20 cellular contexts compared by ENCODE assay signal in genomic region chr6:125031385-125031784, GRCh38.
"Had no signal": no experiment of that assay in that cellular context is flagged by ENCODE, and none has a peak within 500 bp of the region (broad histone marks: within the 10 kb centered on the region; RNA-seq: fewer than 3 reads in every experiment).

No MANE protein-coding gene starts in this region.

- H3K36me3 Mint-ChIP-seq: natural killer cell treated with Interleukin-12 subunit alpha and Interleukin-12 subunit beta and Interleukin-15 and Interleukin-18, amount 100 ng/mL, for 72 hours had no signal

- H3K27me3 ChIP-seq: hepatocyte, neural progenitor cell, pancreas had no signal

- H3K4me1 Mint-ChIP-seq: neural progenitor cell had no signal

- H3K36me3 ChIP-seq: neural progenitor cell, pancreas had no signal

- H3K4me3 ChIP-seq: hepatocyte, lung, neural progenitor cell, pancreas had no signal

- DNase-seq: dermis blood vessel endothelial cell; endodermal cell; foreskin melanocyte; head of caudate nucleus; left colon; left ventricle myocardium superior; mesenchymal stem cell; midbrain; nucleus accumbens; pancreas; small intestine; stimulated activated CD4-positive, alpha-beta T cell treated with anti-CD3 and anti-CD28 coated beads, Interleukin-12 subunit alpha, Interleukin-12 subunit beta, amount 100 ng/mL, for 4 hours; stimulated activated naive CD4-positive, alpha-beta T cell treated with Interleukin-2 at 50 U/mL for 16 hours had no signal

- H3K27ac Mint-ChIP-seq: endodermal cell; natural killer cell treated with Interleukin-12 subunit alpha and Interleukin-12 subunit beta and Interleukin-15 and Interleukin-18, amount 100 ng/mL, for 72 hours; neural progenitor cell; progenitor cell of endocrine pancreas; type B pancreatic cell had no signal

- H3K27me3 Mint-ChIP-seq: natural killer cell treated with Interleukin-12 subunit alpha and Interleukin-12 subunit beta and Interleukin-15 and Interleukin-18, amount 100 ng/mL, for 72 hours; progenitor cell of endocrine pancreas; type B pancreatic cell had no signal

- H3K4me3 Mint-ChIP-seq: endodermal cell; natural killer cell treated with Interleukin-12 subunit alpha and Interleukin-12 subunit beta and Interleukin-15 and Interleukin-18, amount 100 ng/mL, for 72 hours; neural progenitor cell; type B pancreatic cell had no signal

- H3K9me3 ChIP-seq: pancreas had no signal

- ATAC-seq: left colon; left ventricle myocardium superior; natural killer cell treated with Interleukin-12 subunit alpha and Interleukin-12 subunit beta and Interleukin-15 and Interleukin-18, amount 100 ng/mL, for 72 hours; pancreas; right cardiac atrium had no signal

- H3K9ac ChIP-seq: neural progenitor cell had no signal

- H2AFZ ChIP-seq: hepatocyte, neural progenitor cell had no signal

- H3K4me1 ChIP-seq: neural progenitor cell had no signal

- H3K4me2 ChIP-seq: hepatocyte, neural progenitor cell had no signal

- H3K27ac ChIP-seq: hepatocyte, neural progenitor cell, pancreas had no signal
